1 cellular context compared by ENCODE assay signal in genomic region chr19:19170053-19170945, GRCh38.
A peak's percentile ranks its signal among the peaks of the same experiment; 100 is the strongest.
TF ChIP-seq lines count a peak whose summit lies in the region.

MEF2B (minus strand) TSS chr19:19170263; CDS start chr19:19150735, 19,528 bp downstream.

TF ChIP-seq in HepG2, 621 proteins besides CTCF, POLR2A, EP300 and RAD21 (continued from another document and continues in another):
- TF ChIP-seq, protein P1, sequence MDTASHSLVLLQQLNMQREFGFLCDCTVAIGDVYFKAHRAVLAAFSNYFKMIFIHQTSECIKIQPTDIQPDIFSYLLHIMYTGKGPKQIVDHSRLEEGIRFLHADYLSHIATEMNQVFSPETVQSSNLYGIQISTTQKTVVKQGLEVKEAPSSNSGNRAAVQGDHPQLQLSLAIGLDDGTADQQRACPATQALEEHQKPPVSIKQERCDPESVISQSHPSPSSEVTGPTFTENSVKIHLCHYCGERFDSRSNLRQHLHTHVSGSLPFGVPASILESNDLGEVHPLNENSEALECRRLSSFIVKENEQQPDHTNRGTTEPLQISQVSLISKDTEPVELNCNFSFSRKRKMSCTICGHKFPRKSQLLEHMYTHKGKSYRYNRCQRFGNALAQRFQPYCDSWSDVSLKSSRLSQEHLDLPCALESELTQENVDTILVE (CRISPR knock-in tag; IDR thresholded peaks at IDR 0.05): no peak
- TF ChIP-seq ZNF800 (CRISPR knock-in tag; IDR thresholded peaks at IDR 0.05) (0 out of 2 replicates have a peak, but pooled peaks have one; percentile 66), NFE2L1 (CRISPR knock-in tag; IDR thresholded peaks at IDR 0.05; ENCODE audit: borderline replicate concordance) (no peak), HINFP (CRISPR knock-in tag; IDR thresholded peaks at IDR 0.05; ENCODE audit: low read depth) (no peak), ZNF501 (CRISPR knock-in tag; IDR thresholded peaks at IDR 0.05) (0 out of 2 replicates have a peak, but pooled peaks have one; percentile 31), ZNF354B (CRISPR knock-in tag; IDR thresholded peaks at IDR 0.05) (no peak), HOXA5 (CRISPR knock-in tag; IDR thresholded peaks at IDR 0.05) (peak; percentile 48; the same call in 1 of the 2 replicates), NFIC (IDR thresholded peaks at IDR 0.05; ENCODE audit: low read length) (no peak), ETV6 (CRISPR knock-in tag; conservative IDR thresholded peaks at IDR 0.05) (no peak), SP4 (CRISPR knock-in tag; IDR thresholded peaks at IDR 0.05) (peak; percentile 77), ZNF205 (CRISPR knock-in tag; IDR thresholded peaks at IDR 0.05) (no peak), FOXA1 (IDR thresholded peaks at IDR 0.05) (no peak), FOXA1 (CRISPR knock-in tag; IDR thresholded peaks at IDR 0.05) (0 out of 2 replicates have a peak, but pooled peaks have one; percentile 3), ZBTB21 (CRISPR knock-in tag; IDR thresholded peaks at IDR 0.05) (no peak), HMG20A (CRISPR knock-in tag; IDR thresholded peaks at IDR 0.05; ENCODE audit: borderline replicate concordance) (no peak), DNMT3B (CRISPR knock-in tag; conservative IDR thresholded peaks at IDR 0.05) (no peak), RBFOX2 (IDR thresholded peaks at IDR 0.05; ENCODE audit: low read depth, low read length) (peak; percentile 76), HIVEP1 (CRISPR knock-in tag; IDR thresholded peaks at IDR 0.05) (no peak), NR2F6 (IDR thresholded peaks at IDR 0.05) (peak; percentile 56), NR2F6 (CRISPR knock-in tag; IDR thresholded peaks at IDR 0.05) (peak; percentile 24; the same call in 1 of the 2 replicates), MYC (CRISPR knock-in tag; IDR thresholded peaks at IDR 0.05; ENCODE audit: borderline replicate concordance) (peak; percentile 56; the same call in 1 of the 2 replicates), ZNF777 (CRISPR knock-in tag; IDR thresholded peaks at IDR 0.05) (no peak), HNRNPLL (IDR thresholded peaks at IDR 0.05; ENCODE audit: low read depth, low read length, poor library complexity, severe bottlenecking) (peak; percentile 56), FUBP1 (CRISPR knock-in tag; IDR thresholded peaks at IDR 0.05; ENCODE audit: borderline replicate concordance) (no peak), ZNF598 (CRISPR knock-in tag; IDR thresholded peaks at IDR 0.05; ENCODE audit: borderline replicate concordance) (peak; percentile 78; the same call in 1 of the 2 replicates), PAWR (CRISPR knock-in tag; IDR thresholded peaks at IDR 0.05; ENCODE audit: borderline replicate concordance) (no peak), TCF12 (IDR thresholded peaks at IDR 0.05) (no peak), TCF12 (CRISPR knock-in tag; IDR thresholded peaks at IDR 0.05) (no peak), JUN (CRISPR knock-in tag; IDR thresholded peaks at IDR 0.05) (no peak), ZNF264 (CRISPR knock-in tag; IDR thresholded peaks at IDR 0.05) (no peak), SMARCC2 (IDR thresholded peaks at IDR 0.05) (no peak), ZNF713 (CRISPR knock-in tag; IDR thresholded peaks at IDR 0.05) (no peak), ZNF34 (CRISPR knock-in tag; IDR thresholded peaks at IDR 0.05; ENCODE audit: borderline replicate concordance) (no peak), AGO1 (IDR thresholded peaks at IDR 0.05; ENCODE audit: low read depth, low read length, poor library complexity, severe bottlenecking) (peak; percentile 83), HNRNPUL1 (IDR thresholded peaks at IDR 0.05; ENCODE audit: low read depth, low read length) (no peak), CREBL2 (CRISPR knock-in tag; IDR thresholded peaks at IDR 0.05; ENCODE audit: borderline replicate concordance) (no peak), EED (CRISPR knock-in tag; IDR thresholded peaks at IDR 0.05) (no peak), REST (IDR thresholded peaks at IDR 0.05; ENCODE audit: borderline replicate concordance in 1 of 2, low read depth in 1 of 2, low read length in 2 of 2) (no peak), ZNF18 (CRISPR knock-in tag; IDR thresholded peaks at IDR 0.05; ENCODE audit: insufficient replicate concordance) (no peak), ZNF263 (CRISPR knock-in tag; IDR thresholded peaks at IDR 0.05) (no peak), ARID5B (CRISPR knock-in tag; IDR thresholded peaks at IDR 0.05) (peak; percentile 28; the same call in 1 of the 2 replicates), PITX1 (CRISPR knock-in tag; IDR thresholded peaks at IDR 0.05) (peak; percentile 28; the same call in 1 of the 2 replicates)
- TF ChIP-seq, protein P2, sequence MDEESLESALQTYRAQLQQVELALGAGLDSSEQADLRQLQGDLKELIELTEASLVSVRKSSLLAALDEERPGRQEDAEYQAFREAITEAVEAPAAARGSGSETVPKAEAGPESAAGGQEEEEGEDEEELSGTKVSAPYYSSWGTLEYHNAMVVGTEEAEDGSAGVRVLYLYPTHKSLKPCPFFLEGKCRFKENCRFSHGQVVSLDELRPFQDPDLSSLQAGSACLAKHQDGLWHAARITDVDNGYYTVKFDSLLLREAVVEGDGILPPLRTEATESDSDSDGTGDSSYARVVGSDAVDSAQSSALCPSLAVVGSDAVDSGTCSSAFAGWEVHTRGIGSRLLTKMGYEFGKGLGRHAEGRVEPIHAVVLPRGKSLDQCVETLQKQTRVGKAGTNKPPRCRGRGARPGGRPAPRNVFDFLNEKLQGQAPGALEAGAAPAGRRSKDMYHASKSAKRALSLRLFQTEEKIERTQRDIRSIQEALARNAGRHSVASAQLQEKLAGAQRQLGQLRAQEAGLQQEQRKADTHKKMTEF (CRISPR knock-in tag; IDR thresholded peaks at IDR 0.05): no peak; the same call in 1 of the 2 replicates
- TF ChIP-seq, protein P3, sequence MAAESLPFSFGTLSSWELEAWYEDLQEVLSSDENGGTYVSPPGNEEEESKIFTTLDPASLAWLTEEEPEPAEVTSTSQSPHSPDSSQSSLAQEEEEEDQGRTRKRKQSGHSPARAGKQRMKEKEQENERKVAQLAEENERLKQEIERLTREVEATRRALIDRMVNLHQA (CRISPR knock-in tag; IDR thresholded peaks at IDR 0.05): no peak
- TF ChIP-seq, protein P4, sequence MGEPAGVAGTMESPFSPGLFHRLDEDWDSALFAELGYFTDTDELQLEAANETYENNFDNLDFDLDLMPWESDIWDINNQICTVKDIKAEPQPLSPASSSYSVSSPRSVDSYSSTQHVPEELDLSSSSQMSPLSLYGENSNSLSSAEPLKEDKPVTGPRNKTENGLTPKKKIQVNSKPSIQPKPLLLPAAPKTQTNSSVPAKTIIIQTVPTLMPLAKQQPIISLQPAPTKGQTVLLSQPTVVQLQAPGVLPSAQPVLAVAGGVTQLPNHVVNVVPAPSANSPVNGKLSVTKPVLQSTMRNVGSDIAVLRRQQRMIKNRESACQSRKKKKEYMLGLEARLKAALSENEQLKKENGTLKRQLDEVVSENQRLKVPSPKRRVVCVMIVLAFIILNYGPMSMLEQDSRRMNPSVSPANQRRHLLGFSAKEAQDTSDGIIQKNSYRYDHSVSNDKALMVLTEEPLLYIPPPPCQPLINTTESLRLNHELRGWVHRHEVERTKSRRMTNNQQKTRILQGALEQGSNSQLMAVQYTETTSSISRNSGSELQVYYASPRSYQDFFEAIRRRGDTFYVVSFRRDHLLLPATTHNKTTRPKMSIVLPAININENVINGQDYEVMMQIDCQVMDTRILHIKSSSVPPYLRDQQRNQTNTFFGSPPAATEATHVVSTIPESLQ (CRISPR knock-in tag; conservative IDR thresholded peaks at IDR 0.05): no peak
